In genomic region chr19:11989112-11989456, GRCh38 we compare ENCODE assay signal across 9 cellular contexts. TPM values are rescaled to one million over a fixed set of nuclear protein-coding genes. Genes with fewer than 3 reads are reported as not detected.
DNase-seq lines count a peak whose midpoint lies in the region; ATAC-seq and TF ChIP-seq lines count a peak whose summit lies in the region.
"Had no signal": no experiment of that assay in that cellular context is flagged by ENCODE, and none has a peak within 500 bp of the region (broad histone marks: within the 10 kb centered on the region; RNA-seq: fewer than 3 reads in every experiment).

No MANE protein-coding gene starts in this region.

- TF ChIP-seq CTCF in Loucy (conservative IDR thresholded peaks at IDR 0.05; ENCODE audit: low read length) (no peak), coronary artery (IDR thresholded peaks at IDR 0.05) (no peak)

- H3K27me3 ChIP-seq in BLaER1 treated with 17β-estradiol and CSF1 and Interleukin-3, amounts not matched to agents 10 nM and 100 nM, result no peaks in the 10 kb centered on the region
- H3K27me3 ChIP-seq in Loucy (ENCODE audit: insufficient read depth, low read length, poor library complexity, severe bottlenecking) (peaks cover 4% of the 10 kb centered on the region), neuron (ENCODE audit: insufficient read depth, low read length) (no peaks in the 10 kb centered on the region)

- H3K4me2 ChIP-seq in BLaER1 treated with 17β-estradiol and CSF1 and Interleukin-3, amounts not matched to agents 10 nM and 100 nM, result peak overlapping the region; percentile 76 to 97 (median 86); a peak in 21 of 22 replicates
- peak overlapping the region; percentile 66 for H3K4me2 ChIP-seq in Loucy (ENCODE audit: low read depth, low read length, poor library complexity, severe bottlenecking)

- H2AFZ ChIP-seq in Loucy (ENCODE audit: low read length), result no peak overlapping the region
- no peak overlapping the region for H2AFZ ChIP-seq in neuron (ENCODE audit: low read depth, low read length)

- peaks cover 34 to 50% (median 49%) of the 10 kb centered on the region in 11 experiments for H3K36me3 ChIP-seq in BLaER1 treated with 17β-estradiol and CSF1 and Interleukin-3, amounts not matched to agents 10 nM and 100 nM
- H3K36me3 ChIP-seq in Loucy (ENCODE audit: insufficient read depth, low read length) (no peaks in the 10 kb centered on the region), neuron (ENCODE audit: insufficient read depth, low read length) (peaks cover 10% of the 10 kb centered on the region)

- H3F3A ChIP-seq in Loucy (ENCODE audit: low read depth), result no peaks in the 10 kb centered on the region; the same call in 1 of the 2 replicates

- H3K79me2 ChIP-seq in Loucy (ENCODE audit: insufficient read depth, low read length), result peaks cover 58% of the 10 kb centered on the region

- H3K4me1 ChIP-seq in BLaER1 treated with 17β-estradiol and CSF1 and Interleukin-3, amounts not matched to agents 10 nM and 100 nM, result peaks cover 0 to 39% (median 26%) of the 10 kb centered on the region in 10 experiments; a peak in 17 of 20 replicates
- peaks cover 33% of the 10 kb centered on the region for H3K4me1 ChIP-seq in Loucy (ENCODE audit: insufficient read depth, low read length, poor library complexity, severe bottlenecking)
- H3K4me1 ChIP-seq in neuron (ENCODE audit: insufficient read depth, low read length), result peaks cover 4% of the 10 kb centered on the region

- no peak for ATAC-seq in HG02852 (IDR thresholded peaks at IDR 0.05; ENCODE audit: unreplicated experiment)
- no peak for ATAC-seq in left lobe of liver

- H3K9me2 ChIP-seq in Loucy (replicated peaks; ENCODE audit: low read depth, low read length), result no peaks in the 10 kb centered on the region

- DNase-seq in coronary artery (ENCODE audit: low spot score), result no peak
- no peak for DNase-seq in A172 (ENCODE audit: low spot score)
- no peak for DNase-seq in left lobe of liver (ENCODE audit: low spot score)
- DNase-seq in inferior parietal cortex (ENCODE audit: extremely low spot score), result no peak

- H3K9me3 ChIP-seq in BLaER1 treated with 17β-estradiol and CSF1 and Interleukin-3, amounts not matched to agents 10 nM and 100 nM (replicated peaks in 1 of 11), result peaks cover 39 to 74% (median 59%) of the 10 kb centered on the region in 11 experiments
- H3K9me3 ChIP-seq in Loucy (ENCODE audit: insufficient read depth, low read depth, low read length) (no peaks in the 10 kb centered on the region), neuron (ENCODE audit: low read length) (peaks cover 11% of the 10 kb centered on the region)

- peak overlapping the region in 7 of 11 experiments; percentile 89 to 97 (median 92); a peak in 11 of 22 replicates for H3K9ac ChIP-seq in BLaER1 treated with 17β-estradiol and CSF1 and Interleukin-3, amounts not matched to agents 10 nM and 100 nM
- H3K9ac ChIP-seq in Loucy (ENCODE audit: low read depth, low read length, poor library complexity, severe bottlenecking), result peak overlapping the region; percentile 95

- peaks cover 0 to 63% (median 31%) of the 10 kb centered on the region in 11 experiments; a peak in 14 of 22 replicates for H4K20me1 ChIP-seq in BLaER1 treated with 17β-estradiol and CSF1 and Interleukin-3, amounts not matched to agents 10 nM and 100 nM
- H4K20me1 ChIP-seq in Loucy (ENCODE audit: insufficient read depth, low read length, poor library complexity, severe bottlenecking), result peaks cover 46% of the 10 kb centered on the region

- H3K4me3 ChIP-seq in BLaER1 treated with 17β-estradiol and CSF1 and Interleukin-3, amounts not matched to agents 10 nM and 100 nM, result peak overlapping the region; percentile 88 to 100 (median 94); a peak in 18 of 20 replicates
- H3K4me3 ChIP-seq in Loucy (ENCODE audit: low read length, poor library complexity, severe bottlenecking), result peak overlapping the region; percentile 97
- peak overlapping the region; percentile 88 for H3K4me3 ChIP-seq in coronary artery
- peak overlapping the region; percentile 99 for H3K4me3 ChIP-seq in neuron (ENCODE audit: low read length)

- H3K27ac ChIP-seq in BLaER1 treated with 17β-estradiol and CSF1 and Interleukin-3, amounts not matched to agents 10 nM and 100 nM, result 0 out of 22 replicates have a peak overlapping the region, but pooled peaks of 2 of the 11 experiments have one; percentile 90 to 95
- peak overlapping the region in 1 of 2 donors; percentile 77 for H3K27ac ChIP-seq in coronary artery

RNA-seq across cellular contexts. Expression of gene ZNF763, which starts 24.2 kb away (rescaled TPM):
- total RNA-seq in A172 (2014; rRNA removed; shearing (Covaris generic)), result 1.1 TPM in 1 of 2 replicates, not detected in the other
- total RNA-seq in left lobe of liver, result 0.25 TPM
- total RNA-seq: HT1080 had no signal

RNA-seq across cellular contexts. Expression of gene ZNF433, which starts 46.4 kb away (rescaled TPM):
- total RNA-seq in A172 (2014; rRNA removed; shearing (Covaris generic)), result 7.2 and 11.3 TPM in 2 replicates
- 2.7 TPM for total RNA-seq in left lobe of liver
- total RNA-seq: HT1080 had no signal
